In genomic region chr13:31162151-31163008, GRCh38 we compare ENCODE assay signal across 8 cellular contexts. TPM values are rescaled to one million over a fixed set of nuclear protein-coding genes. Genes with fewer than 3 reads are reported as not detected.
A peak's percentile ranks its signal among the peaks of the same experiment; 100 is the strongest.
DNase-seq lines count a peak whose midpoint lies in the region; ATAC-seq and FAIRE-seq lines count a peak whose summit lies in the region.

No MANE protein-coding gene starts in this region.

- peak; percentile 79 for ATAC-seq in GM21381 (IDR thresholded peaks at IDR 0.05; ENCODE audit: unreplicated experiment)

- peak; percentile 66 for FAIRE-seq in HTR-8/SVneo (lab: Jason Lieb, UNC)
- peak; percentile 93 for FAIRE-seq in endometrium (lab: Jason Lieb, UNC)

- DNase-seq in Caki2 (ENCODE audit: low read depth) (peak; percentile 96), HTR-8/SVneo (ENCODE audit: insufficient read length, low spot score) (peak; percentile 82), NOMO-1 treated with DMSO at 0.1 percent for 48 hours (lab: John Stamatoyannopoulos, UW; ENCODE audit: unreplicated experiment) (peak; percentile 99), mesenteric fat pad (ENCODE audit: low spot score) (peak; percentile 96)
- DNase-seq in activated CD8-positive, alpha-beta memory T cell treated with anti-CD3 and anti-CD28 coated beads, Interleukin-2, amount 50 U/mL, for 1 hour (ENCODE audit: extremely low read depth), result peak; percentile 97
- DNase-seq in stimulated activated CD8-positive, alpha-beta memory T cell treated with anti-CD3 and anti-CD28 coated beads, Interleukin-15, amount 100 ng/mL, for 24 hours (ENCODE audit: low read depth), result peak; percentile 67

- in situ Hi-C loops in Caki2 (cut with HindIII; ENCODE audit: low pct_unique_long_range_greater_than_20kb, low sequenced_read_pairs), result no loop called here

RNA-seq across cellular contexts. Expression of gene HSPH1, which starts 0.7 kb away (rescaled TPM):
- 62.4 and 82.0 TPM in 2 replicates for total RNA-seq in Caki2 (2014; rRNA removed; shearing (Covaris generic); ENCODE audit: low replicate concordance)
- 59.6 TPM for total RNA-seq in mesenteric fat pad

RNA-seq across cellular contexts. Expression of gene B3GLCT, which starts 37.4 kb away (rescaled TPM):
- 7.4 and 8.7 TPM in 2 replicates for total RNA-seq in Caki2 (2014; rRNA removed; shearing (Covaris generic); ENCODE audit: low replicate concordance)
- 4.7 TPM for total RNA-seq in mesenteric fat pad

Comparison
In these comparisons a context has a peak if more than half of its experiments do, and no peak if none do; other contexts are left out.
1. Peak in every context shown above with its lines: DNase-seq and ATAC-seq.